Comparison of ENCODE assay signal across 9 cellular contexts in the genomic region with DNA sequence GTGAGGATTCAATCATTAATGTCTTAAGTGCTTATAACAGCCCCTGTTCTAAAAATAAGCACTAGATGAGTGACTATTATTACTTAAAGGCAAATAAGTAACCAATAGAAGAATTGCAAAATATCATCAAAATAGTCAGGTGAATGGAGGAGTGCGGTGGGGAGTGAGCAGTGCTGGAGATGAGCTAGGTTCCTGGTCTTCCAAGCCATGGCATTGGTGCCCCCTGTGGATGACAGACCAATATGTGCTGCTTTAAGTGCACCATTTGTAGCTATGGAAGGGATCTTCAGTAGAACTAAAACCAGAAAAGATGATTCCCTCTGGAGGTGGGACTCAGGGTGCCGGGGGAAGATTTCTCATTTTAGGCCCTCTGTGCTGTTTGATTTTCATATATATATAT. TPM values are rescaled to one million over a fixed set of nuclear protein-coding genes. Genes with fewer than 3 reads are reported as not detected.
A peak's percentile ranks its signal among the peaks of the same experiment; 100 is the strongest.
DNase-seq lines count a peak whose midpoint lies in the region; ATAC-seq, FAIRE-seq and TF ChIP-seq lines count a peak whose summit lies in the region.
"Had no signal": no experiment of that assay in that cellular context is flagged by ENCODE, and none has a peak within 500 bp of the region (broad histone marks: within the 10 kb centered on the region; RNA-seq: fewer than 3 reads in every experiment).

No MANE protein-coding gene starts in this region.

- no peaks in the 10 kb centered on the region for H3K9me3 ChIP-seq in CD4-positive, alpha-beta T cell (ENCODE audit: control insufficient read depth, low read length)
- H3K9me3 ChIP-seq in WERI-Rb-1 (ENCODE audit: severe bottlenecking) (no peaks in the 10 kb centered on the region), left lung (no peaks in the 10 kb centered on the region)

- H3K4me1 Mint-ChIP-seq in CD4-positive, alpha-beta T cell (ENCODE audit: low read depth): peaks cover 6% of the 10 kb centered on the region
- H3K4me1 Mint-ChIP-seq: central memory CD8-positive, alpha-beta T cell had no signal

- no peak overlapping the region for H3K27ac ChIP-seq in CD4-positive, alpha-beta T cell (ENCODE audit: low read depth, low read length)
- H3K27ac ChIP-seq in HL-60 (replicated peaks) (no peak overlapping the region), WERI-Rb-1 (no peak overlapping the region), left lung (no peak overlapping the region)

- POLR2A ChIA-PET in CD4-positive, alpha-beta T cell (lab: Charles Lee): interaction anchor here (2.5 kb wide), 1 partner anchor 46 kb away, joined by 6 read pairs; the partner anchor contains the start of gene SLC30A1

- CTCF ChIA-PET in CD4-positive, alpha-beta T cell (lab: Charles Lee): interaction anchor here (1.1 to 1.8 kb wide), 4 partner anchors 22 to 56 kb away, joined by 3 to 8 read pairs (median 6); partner anchors contain the start of gene SLC30A1

- no peaks in the 10 kb centered on the region for H3K27me3 Mint-ChIP-seq in CD4-positive, alpha-beta T cell
- H3K27me3 Mint-ChIP-seq: central memory CD8-positive, alpha-beta T cell had no signal

- H3K27me3 ChIP-seq in CD4-positive, alpha-beta T cell (ENCODE audit: control insufficient read depth, insufficient read depth, low read length): no peaks in the 10 kb centered on the region
- H3K27me3 ChIP-seq in HL-60 (ENCODE audit: insufficient read depth, poor library complexity, severe bottlenecking) (no peaks in the 10 kb centered on the region), WERI-Rb-1 (ENCODE audit: insufficient read depth, low read depth, severe bottlenecking) (no peaks in the 10 kb centered on the region), left lung (no peaks in the 10 kb centered on the region)

- intact Hi-C loops in CD4-positive, alpha-beta T cell (cut with DNase I, micrococcal nuclease): loop anchor here in 1 of 2 experiments (2.0 to 10.0 kb wide), 2 partner anchors 48 to 110 kb away; no protein-coding TSS in a partner anchor
- intact Hi-C loops in left lung (cut with DNase I): no loop called here

- no peaks in the 10 kb centered on the region for H3K9me3 Mint-ChIP-seq in CD4-positive, alpha-beta T cell
- H3K9me3 Mint-ChIP-seq: central memory CD8-positive, alpha-beta T cell had no signal

- no peak overlapping the region for H3K4me3 Mint-ChIP-seq in CD4-positive, alpha-beta T cell
- H3K4me3 Mint-ChIP-seq: central memory CD8-positive, alpha-beta T cell had no signal

- FAIRE-seq in HTR-8/SVneo (lab: Jason Lieb, UNC): no peak

- H3K4me3 ChIP-seq in HL-60 (replicated peaks; ENCODE audit: insufficient read depth, low read length): no peak overlapping the region
- H3K4me3 ChIP-seq in WERI-Rb-1 (ENCODE audit: low read depth, low read length): no peak overlapping the region
- H3K4me3 ChIP-seq in left lung: no peak overlapping the region

- H3K4me1 ChIP-seq in left lung: no peaks in the 10 kb centered on the region

- peak in 5 of 10 experiments; percentile 5 to 24 (median 15) for DNase-seq in CD4-positive, alpha-beta T cell
- peak; percentile 70 to 76 for DNase-seq in HL-60 (ENCODE audit: low read depth in 1 of 2, low spot score in 1 of 2)
- DNase-seq in WERI-Rb-1: peak; percentile 59
- no peak for DNase-seq in left lung
- DNase-seq in DMS79 treated with DMSO at 0.1 percent for 48 hours (lab: John Stamatoyannopoulos, UW): no peak
- no peak for DNase-seq in NCI-H1105 (lab: John Stamatoyannopoulos, UW)
- DNase-seq in HTR-8/SVneo (ENCODE audit: insufficient read length, low spot score): no peak

- no peak for TF ChIP-seq CTCF in CD4-positive, alpha-beta T cell (IDR thresholded peaks at IDR 0.05)
- TF ChIP-seq CTCF in HL-60 (IDR thresholded peaks at IDR 0.05; ENCODE audit: insufficient read depth, low read length) (peak; percentile 23), WERI-Rb-1 (IDR thresholded peaks at IDR 0.05; ENCODE audit: low read depth, low read length) (peak; percentile 62), left lung (IDR thresholded peaks at IDR 0.05) (no peak)

- ATAC-seq in CD4-positive, alpha-beta T cell (ENCODE audit: poor library complexity): peak; percentile 52
- ATAC-seq in left lung (peak; percentile 91), GM18870 (IDR thresholded peaks at IDR 0.05; ENCODE audit: unreplicated experiment) (no peak)

- H3K27ac Mint-ChIP-seq in CD4-positive, alpha-beta T cell: no peak overlapping the region

- H3K36me3 Mint-ChIP-seq in CD4-positive, alpha-beta T cell (ENCODE audit: low read depth): no peaks in the 10 kb centered on the region

- H3K36me3 ChIP-seq in WERI-Rb-1 (no peaks in the 10 kb centered on the region), left lung (no peaks in the 10 kb centered on the region)

RNA-seq across cellular contexts. Expression of gene SLC30A1, which starts 46.1 kb away (rescaled TPM):
- total RNA-seq in CD4-positive, alpha-beta T cell: 1 to 10 TPM; 6.0 TPM
- total RNA-seq in left lung: 10 to 100 TPM; 22.2 to 37.7 TPM

RNA-seq across cellular contexts. Expression of gene NEK2, which starts 50.4 kb away (rescaled TPM):
- total RNA-seq in CD4-positive, alpha-beta T cell: not detected
- total RNA-seq in left lung: 1 to 10 TPM; 1.3 to 3.8 TPM

Comparison
In these comparisons a context has a peak if more than half of its experiments do, and no peak if none do; other contexts are left out.
1. DNase-seq: peak in HL-60 (2 of 2) and WERI-Rb-1 (single experiment); none in left lung (0 of 2), DMS79 treated with DMSO at 0.1 percent for 48 hours (single experiment), NCI-H1105 (single experiment) and HTR-8/SVneo (single experiment).
2. CTCF ChIP-seq: peak in HL-60 (single experiment) and WERI-Rb-1 (single experiment); none in CD4-positive, alpha-beta T cell (single experiment) and left lung (0 of 2).